In the genomic region with DNA sequence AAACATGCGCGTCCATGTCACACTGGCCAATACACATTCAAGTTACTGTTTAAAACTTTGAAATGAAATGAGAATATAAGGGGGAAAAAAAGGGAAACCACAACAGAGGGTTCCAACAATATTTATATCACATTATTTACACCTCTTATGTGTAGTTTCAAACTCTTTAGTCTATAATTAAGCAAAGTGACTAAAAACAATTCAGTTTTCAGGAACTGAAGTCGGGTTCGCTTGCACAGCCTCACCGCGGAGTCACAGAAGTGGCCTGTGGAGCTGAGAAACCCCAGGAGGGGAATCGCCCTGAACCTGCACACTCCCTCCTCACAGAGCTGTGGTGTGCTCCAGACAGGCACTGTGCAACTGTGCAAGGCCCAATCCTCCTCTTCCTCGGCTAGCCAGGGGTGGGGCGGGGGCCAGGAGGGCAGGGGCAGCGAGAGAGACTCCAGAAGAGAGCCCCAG, we compare ENCODE assay signal across 9 cellular contexts.
DNase-seq lines count a peak whose midpoint lies in the region; ATAC-seq lines count a peak whose summit lies in the region.
"Had no signal": no experiment of that assay in that cellular context is flagged by ENCODE, and none has a peak within 500 bp of the region (broad histone marks: within the 10 kb centered on the region; RNA-seq: fewer than 3 reads in every experiment).

No MANE protein-coding gene starts in this region.

- H3K4me3 Mint-ChIP-seq in stimulated activated naive B cell treated with anti-CD40 and anti-IgM and Interleukin-4, amounts not matched to agents 10 μg/mL and 1 μg/mL and 100 μg/mL, for 72 hours = peak overlapping the region; percentile 23 to 43
- H3K4me3 Mint-ChIP-seq in naive thymus-derived CD4-positive, alpha-beta T cell = no peak overlapping the region

- CTCF ChIA-PET in naive thymus-derived CD4-positive, alpha-beta T cell (lab: Charles Lee) = no interaction called here

- peaks cover 0 to 21% (median 0%) of the 10 kb centered on the region in 3 experiments for H3K36me3 ChIP-seq in naive thymus-derived CD4-positive, alpha-beta T cell (ENCODE audit: control insufficient read depth in 2 of 3, insufficient read depth in 3 of 3, low read length in 3 of 3)

- intact Hi-C loops in naive thymus-derived CD4-positive, alpha-beta T cell (cut with micrococcal nuclease) = no loop called here

- H3K36me3 Mint-ChIP-seq in stimulated activated naive B cell treated with anti-CD40 and anti-IgM and Interleukin-4, amounts not matched to agents 10 μg/mL and 1 μg/mL and 100 μg/mL, for 72 hours = peaks cover 27 to 52% of the 10 kb centered on the region in 2 donors
- H3K36me3 Mint-ChIP-seq in naive thymus-derived CD4-positive, alpha-beta T cell = peaks cover 0 to 45% (median 0%) of the 10 kb centered on the region in 5 donors

- peaks cover 64 to 93% of the 10 kb centered on the region in 2 donors for H3K4me1 Mint-ChIP-seq in stimulated activated naive B cell treated with anti-CD40 and anti-IgM and Interleukin-4, amounts not matched to agents 10 μg/mL and 1 μg/mL and 100 μg/mL, for 72 hours
- H3K4me1 Mint-ChIP-seq in naive thymus-derived CD4-positive, alpha-beta T cell = peaks cover 59 to 94% (median 85%) of the 10 kb centered on the region in 7 donors

- POLR2A ChIA-PET in naive thymus-derived CD4-positive, alpha-beta T cell (lab: Charles Lee) = interaction anchor here (0.6 kb wide), 1 partner anchor 62 kb away, joined by 3 read pairs; no protein-coding TSS in a partner anchor

- ATAC-seq in GM18909 (IDR thresholded peaks at IDR 0.05; ENCODE audit: poor library complexity, unreplicated experiment) = peak; percentile 75
- peak; percentile 75 for ATAC-seq in GM21723 (IDR thresholded peaks at IDR 0.05; ENCODE audit: unreplicated experiment)
- peak; percentile 69 for ATAC-seq in HG03280 (IDR thresholded peaks at IDR 0.05; ENCODE audit: unreplicated experiment)
- peak; percentile 94 for ATAC-seq in stimulated activated naive B cell treated with anti-CD40 and anti-IgM and Interleukin-4, amounts not matched to agents 10 μg/mL and 1 μg/mL and 100 μg/mL, for 72 hours (replicated peaks)
- ATAC-seq in naive thymus-derived CD4-positive, alpha-beta T cell = no peak

- peaks cover 15 to 20% of the 10 kb centered on the region in 2 donors for H3K4me1 ChIP-seq in naive thymus-derived CD4-positive, alpha-beta T cell (ENCODE audit: control insufficient read depth in 2 of 2, insufficient read depth in 2 of 2, low read length in 2 of 2)

- H3K9me3 ChIP-seq in naive thymus-derived CD4-positive, alpha-beta T cell (ENCODE audit: control insufficient read depth in 2 of 3, low read length in 3 of 3) = no peaks in the 10 kb centered on the region

- H3K4me3 ChIP-seq in naive thymus-derived CD4-positive, alpha-beta T cell (ENCODE audit: low read length) = no peak overlapping the region

- no peaks in the 10 kb centered on the region for H3K27me3 Mint-ChIP-seq in stimulated activated naive B cell treated with anti-CD40 and anti-IgM and Interleukin-4, amounts not matched to agents 10 μg/mL and 1 μg/mL and 100 μg/mL, for 72 hours
- H3K27me3 Mint-ChIP-seq in naive thymus-derived CD4-positive, alpha-beta T cell = no peaks in the 10 kb centered on the region

- no peaks in the 10 kb centered on the region for H3K27me3 ChIP-seq in naive thymus-derived CD4-positive, alpha-beta T cell (ENCODE audit: control insufficient read depth in 2 of 2, insufficient read depth in 2 of 2, low read length in 2 of 2)

- peak; percentile 73 for DNase-seq in stimulated activated naive B cell treated with anti-CD40 and anti-IgM and Interleukin-4, amounts not matched to agents 10 μg/mL and 1 μg/mL and 100 μg/mL, for 72 hours
- DNase-seq in DMS153 (lab: John Stamatoyannopoulos, UW) (no peak), NCI-H2196 treated with DMSO at 0.1 percent for 48 hours (lab: John Stamatoyannopoulos, UW; ENCODE audit: unreplicated experiment) (no peak)
- no peak for DNase-seq in naive thymus-derived CD4-positive, alpha-beta T cell
- DNase-seq: DMS79; effector CD4-positive, alpha-beta T cell had no signal

- peak overlapping the region; percentile 3 for H3K27ac Mint-ChIP-seq in stimulated activated naive B cell treated with anti-CD40 and anti-IgM and Interleukin-4, amounts not matched to agents 10 μg/mL and 1 μg/mL and 100 μg/mL, for 72 hours
- peak overlapping the region in 2 of 9 donors; percentile 40 to 77 for H3K27ac Mint-ChIP-seq in naive thymus-derived CD4-positive, alpha-beta T cell

- no peaks in the 10 kb centered on the region for H3K9me3 Mint-ChIP-seq in stimulated activated naive B cell treated with anti-CD40 and anti-IgM and Interleukin-4, amounts not matched to agents 10 μg/mL and 1 μg/mL and 100 μg/mL, for 72 hours
- no peaks in the 10 kb centered on the region for H3K9me3 Mint-ChIP-seq in naive thymus-derived CD4-positive, alpha-beta T cell

- no peak overlapping the region for H3K27ac ChIP-seq in naive thymus-derived CD4-positive, alpha-beta T cell (ENCODE audit: low read depth, low read length)

Comparison
In these comparisons a context has a peak if more than half of its experiments do, and no peak if none do; other contexts are left out.
1. H3K4me3 Mint-ChIP-seq: peak in stimulated activated naive B cell treated with anti-CD40 and anti-IgM and Interleukin-4, amounts not matched to agents 10 μg/mL and 1 μg/mL and 100 μg/mL, for 72 hours (2 of 2); none in naive thymus-derived CD4-positive, alpha-beta T cell (0 of 10).